ENCODE assay signal across 8 cellular contexts in the genomic region with DNA sequence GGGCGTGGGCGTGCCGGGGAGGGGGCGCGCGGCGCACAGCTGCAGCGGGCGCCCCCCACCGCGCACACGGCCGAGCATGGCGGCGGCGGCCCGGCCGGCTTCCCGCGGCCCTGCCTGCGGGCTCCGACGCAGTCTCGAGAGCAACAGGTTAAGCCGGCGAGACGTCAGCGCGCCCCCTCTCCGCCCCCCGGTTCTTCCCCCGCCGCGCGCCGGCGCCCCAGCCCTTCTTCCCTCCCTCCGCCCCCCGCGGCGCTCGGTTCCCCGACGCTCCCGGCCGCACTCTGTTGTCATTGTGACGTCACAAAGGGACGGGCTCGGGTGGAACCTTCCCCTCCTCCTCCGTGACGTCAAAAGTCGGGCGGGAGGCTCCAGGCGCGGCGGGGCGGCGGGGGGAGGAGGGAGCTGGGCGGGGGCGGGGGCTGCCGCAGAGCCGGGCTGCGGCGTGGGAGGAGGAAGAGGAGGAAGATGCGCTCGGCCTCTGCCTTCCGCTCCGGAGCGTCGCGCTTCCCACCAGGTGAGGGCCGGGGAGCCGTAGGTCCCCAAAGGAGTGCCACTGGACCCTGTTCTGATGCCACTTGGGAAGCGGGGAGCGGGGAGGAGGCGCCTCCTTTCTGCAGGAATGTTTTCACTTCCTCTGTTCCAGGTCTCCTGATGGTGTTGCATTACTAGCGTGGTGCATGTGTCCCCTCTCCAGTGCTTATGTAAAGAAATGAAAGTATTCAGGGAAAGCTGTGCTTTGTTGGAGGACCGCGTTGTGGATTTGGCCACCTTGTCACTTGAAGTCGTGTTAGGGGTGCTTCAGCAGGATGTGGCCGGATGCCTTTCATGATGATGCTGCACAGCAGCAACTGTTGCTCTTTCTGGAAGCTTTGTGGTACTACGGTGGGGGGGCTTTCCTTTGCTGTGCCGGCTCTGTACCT. TPM values are rescaled to one million over a fixed set of nuclear protein-coding genes. Genes with fewer than 3 reads are reported as not detected.
DNase-seq lines count a peak whose midpoint lies in the region; ATAC-seq, FAIRE-seq and TF ChIP-seq lines count a peak whose summit lies in the region.

No MANE protein-coding gene starts in this region.

- peak overlapping the region; percentile 58 for H3K9ac ChIP-seq in HepG2 (ENCODE audit: insufficient read depth, low read depth, low read length)

- H3K9me3 ChIP-seq in HepG2 (ENCODE audit: low read length): no peaks in the 10 kb centered on the region

- peaks cover 67% of the 10 kb centered on the region for H3K79me2 ChIP-seq in HepG2 (ENCODE audit: insufficient read depth, low read length)

- TF ChIP-seq CTCF in HepG2 (CRISPR knock-in tag; IDR thresholded peaks at IDR 0.05): peak; percentile 43

- POLR2A ChIA-PET in HepG2 (lab: Yijun Ruan, JAX): interaction anchor here (0.7 to 3.7 kb wide), 3 partner anchors 17 to 30 kb away, joined by 4 to 18 read pairs (median 6); no protein-coding TSS in a partner anchor

- H4K20me1 ChIP-seq in HepG2 (ENCODE audit: insufficient read depth, low read length): peaks cover 7% of the 10 kb centered on the region; the same call in 1 of the 2 replicates

- DNase-seq in AG08395 (ENCODE audit: low spot score) (peak; percentile 91), GM19238 (ENCODE audit: insufficient read length, low spot score) (peak; percentile 86), NCI-H748 (lab: John Stamatoyannopoulos, UW; ENCODE audit: unreplicated experiment) (peak; percentile 99), dedifferentiated amniotic fluid mesenchymal stem cell (ENCODE audit: extremely low spot score) (peak; percentile 91), HepG2 (ENCODE audit: low spot score) (peak; percentile 93)
- DNase-seq in activated CD4-positive, alpha-beta T cell treated with anti-CD3 and anti-CD28 coated beads, Interleukin-2, amount 50 U/mL, for 24 hours (ENCODE audit: low read depth in 1 of 2, low spot score in 1 of 2): peak; percentile 84 to 95
- peak; percentile 93 for DNase-seq in stimulated activated CD4-positive, alpha-beta T cell treated with anti-CD3 and anti-CD28 coated beads, Interleukin-2, amount 100 ng/mL, for 24 hours

- peak; percentile 34 for ATAC-seq in HG03460 (IDR thresholded peaks at IDR 0.05; ENCODE audit: unreplicated experiment)
- ATAC-seq in HepG2: peak; percentile 19

- peak overlapping the region; percentile 91 for H3K4me2 ChIP-seq in HepG2 (ENCODE audit: low read depth, low read length)

- no peak overlapping the region for H2AFZ ChIP-seq in HepG2 (ENCODE audit: low read length)

- peak overlapping the region; percentile 62 to 94 (median 77) for H3K4me3 ChIP-seq in HepG2 (replicated peaks in 1 of 3; ENCODE audit: insufficient read depth in 1 of 3, low read depth in 2 of 3, low read length in 3 of 3)

- intact Hi-C loops in HepG2 (cut with micrococcal nuclease; ENCODE audit: unreplicated experiment): loop anchor here (2.0 to 10.0 kb wide), 6 partner anchors 18 to 1034 kb away; no protein-coding TSS in a partner anchor

- TF ChIP-seq EP300 in HepG2 (IDR thresholded peaks at IDR 0.05; ENCODE audit: low read depth in 2 of 2, low read length in 2 of 2) (peak in 1 of 2 experiments; percentile 47; a peak in 3 of 4 replicates), HepG2 (CRISPR knock-in tag; IDR thresholded peaks at IDR 0.05; ENCODE audit: borderline replicate concordance) (no peak)

- no peaks in the 10 kb centered on the region for H3K36me3 ChIP-seq in HepG2 (replicated peaks in 1 of 2; ENCODE audit: control insufficient read depth in 1 of 2, insufficient read depth in 2 of 2, low read length in 2 of 2)

- peak overlapping the region; percentile 73 for H3K27ac ChIP-seq in HepG2 (ENCODE audit: extremely low read length, insufficient read depth, low read length)

- CTCF ChIA-PET in HepG2 (lab: Yijun Ruan, JAX; ENCODE audit: low intra/inter-chr PET ratio, low total read pairs): interaction anchor here (1.2 kb wide), 1 partner anchor 192 kb away, joined by 4 read pairs; no protein-coding TSS in a partner anchor

- WGBS in HepG2 (ENCODE audit: low lambda C conversion rate): 2% methylated on average over 54 of the region's 83 CpGs

- FAIRE-seq in HepG2 (lab: Jason Lieb, UNC): no peak

- no peak for TF ChIP-seq RAD21 in HepG2 (CRISPR knock-in tag; IDR thresholded peaks at IDR 0.05)

- in situ Hi-C loops in HepG2 (cut with HindIII; ENCODE audit: extremely low pct_ligation_motif_present, low pct_unique_long_range_greater_than_20kb): loop anchor here (25.0 kb wide), 1 partner anchor 1036 kb away; no protein-coding TSS in a partner anchor

- peaks cover 45% of the 10 kb centered on the region for H3K4me1 ChIP-seq in HepG2 (ENCODE audit: insufficient read depth, low read length)

- peak; percentile 45 to 51; a peak in 3 of 4 replicates for TF ChIP-seq POLR2A in HepG2 (IDR thresholded peaks at IDR 0.05; ENCODE audit: insufficient read depth in 1 of 2, low read depth in 2 of 2, low read length in 2 of 2)

- H3K27me3 ChIP-seq in HepG2 (ENCODE audit: control insufficient read depth in 1 of 2, insufficient read depth in 2 of 2, low read length in 2 of 2): peaks cover 0 to 7% of the 10 kb centered on the region in 2 experiments; a peak in 3 of 5 replicates

- BruUV-seq in HepG2 (replicated peaks; lab: Mats Ljungman, UMichigan): no TSS peak

TF ChIP-seq in HepG2, 621 proteins besides CTCF, POLR2A, EP300 and RAD21 (continues in another document):
- peak; percentile 35 for TF ChIP-seq TGIF2 (CRISPR knock-in tag; IDR thresholded peaks at IDR 0.05)
- no peak for TF ChIP-seq ZNF577 (CRISPR knock-in tag; IDR thresholded peaks at IDR 0.05; ENCODE audit: borderline replicate concordance, low read depth)
- TF ChIP-seq, protein P1, sequence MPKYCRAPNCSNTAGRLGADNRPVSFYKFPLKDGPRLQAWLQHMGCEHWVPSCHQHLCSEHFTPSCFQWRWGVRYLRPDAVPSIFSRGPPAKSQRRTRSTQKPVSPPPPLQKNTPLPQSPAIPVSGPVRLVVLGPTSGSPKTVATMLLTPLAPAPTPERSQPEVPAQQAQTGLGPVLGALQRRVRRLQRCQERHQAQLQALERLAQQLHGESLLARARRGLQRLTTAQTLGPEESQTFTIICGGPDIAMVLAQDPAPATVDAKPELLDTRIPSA (CRISPR knock-in tag; IDR thresholded peaks at IDR 0.05; ENCODE audit: borderline replicate concordance): no peak
- no peak; the same call in 1 of the 2 replicates for TF ChIP-seq EEA1 (CRISPR knock-in tag; IDR thresholded peaks at IDR 0.05; ENCODE audit: borderline replicate concordance)
- TF ChIP-seq PRMT3 (CRISPR knock-in tag; IDR thresholded peaks at IDR 0.05; ENCODE audit: borderline replicate concordance, low read depth): no peak

RNA-seq across cellular contexts. Expression of a gene that starts 2.8 kb away (rescaled TPM):
- total RNA-seq in HepG2 (2016; rRNA removed; fragmentation: Illumina TruSeq; extraction: Trizol): 10.0 and 10.3 TPM in 2 replicates
- total RNA-seq in HepG2 (2016; cell fraction: cytosol; rRNA removed; fragmentation: Illumina TruSeq; extraction: Trizol; ENCODE audit: low read depth): 1.0 and 1.4 TPM in 2 replicates
- total RNA-seq in HepG2 (2016; cell fraction: insoluble cytoplasmic fraction; rRNA removed; fragmentation: Illumina TruSeq; extraction: Trizol): 9.6 and 10.6 TPM in 2 replicates
- 2.7 and 2.8 TPM in 2 replicates for total RNA-seq in HepG2 (2016; cell fraction: membrane; rRNA removed; fragmentation: Illumina TruSeq; extraction: Trizol)
- total RNA-seq in HepG2 (2016; cell fraction: nucleus; rRNA removed; fragmentation: Illumina TruSeq; extraction: Trizol): 10.4 and 13.0 TPM in 2 replicates
- 7.5 TPM in 2 replicates for polyA plus RNA-seq in HepG2 (2011; rRNA removed)
- 5.9 and 6.7 TPM in 2 replicates for polyA plus RNA-seq in HepG2 (2011; cell fraction: cytosol; rRNA removed)
- polyA plus RNA-seq in HepG2 (2011; cell fraction: nucleus; rRNA removed): 11.8 and 13.9 TPM in 2 replicates
- polyA plus RNA-seq in HepG2 (2012): 7.9 and 9.2 TPM in 2 replicates
- 0.23 and 0.37 TPM in 2 replicates for polyA plus RNA-seq in HepG2 (2016; cell fraction: cytosol; fragmentation: Illumina TruSeq; extraction: Trizol; ENCODE audit: low read depth)
- 8.5 and 10.1 TPM in 2 replicates for polyA plus RNA-seq in HepG2 (2016; cell fraction: insoluble cytoplasmic fraction; fragmentation: Illumina TruSeq; extraction: Trizol; ENCODE audit: low read depth)
- polyA plus RNA-seq in HepG2 (2016; cell fraction: membrane; fragmentation: Illumina TruSeq; extraction: Trizol; ENCODE audit: low read depth): 1.2 and 1.3 TPM in 2 replicates
- 13.6 and 14.4 TPM in 2 replicates for polyA plus RNA-seq in HepG2 (2016; cell fraction: nucleus; fragmentation: Illumina TruSeq; extraction: Trizol; ENCODE audit: insufficient read depth, low read depth)
- polyA minus RNA-seq in HepG2 (2011; rRNA and poly(A)+ RNA removed; ENCODE audit: low replicate concordance): 8.4 and 12.4 TPM in 2 replicates
- polyA minus RNA-seq in HepG2 (2011; cell fraction: cytosol; rRNA and poly(A)+ RNA removed): 8.4 TPM in 2 replicates
- polyA minus RNA-seq in HepG2 (2011; cell fraction: nucleus; rRNA and poly(A)+ RNA removed): 20.6 and 22.3 TPM in 2 replicates

Comparison
In these comparisons a context has a peak if more than half of its experiments do, and no peak if none do; other contexts are left out.
1. Peak in every context shown above with its lines: DNase-seq, ATAC-seq, H3K4me3 ChIP-seq and H3K27ac ChIP-seq.